Comparison of ENCODE assay signal across 13 cellular contexts in the genomic region with DNA sequence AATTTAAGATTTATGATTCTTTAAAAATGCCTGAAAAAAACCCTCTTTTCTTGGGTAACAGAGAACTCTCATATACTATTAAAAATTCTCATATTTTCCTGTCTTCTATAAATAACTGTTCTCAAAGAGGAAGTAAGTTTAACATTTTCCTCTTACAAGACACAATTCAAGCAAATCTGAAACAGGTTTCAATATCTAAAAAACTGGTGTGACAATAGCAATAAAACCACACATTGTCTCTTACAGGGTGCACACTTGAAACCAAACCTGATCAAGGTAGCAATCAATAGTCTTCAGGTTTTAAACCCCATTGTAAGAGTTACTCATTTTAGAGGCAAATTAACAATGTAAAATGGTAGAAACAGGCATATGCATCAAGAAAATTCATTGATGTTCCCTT. TPM values are rescaled to one million over a fixed set of nuclear protein-coding genes. Genes with fewer than 3 reads are reported as not detected.
DNase-seq lines count a peak whose midpoint lies in the region; ATAC-seq and TF ChIP-seq lines count a peak whose summit lies in the region.
"Had no signal": no experiment of that assay in that cellular context is flagged by ENCODE, and none has a peak within 500 bp of the region (broad histone marks: within the 10 kb centered on the region; RNA-seq: fewer than 3 reads in every experiment).

No MANE protein-coding gene starts in this region.

- TF ChIP-seq CTCF in OCI-LY3 (IDR thresholded peaks at IDR 0.05; ENCODE audit: low read depth, low read length) (no peak), colonic mucosa (IDR thresholded peaks at IDR 0.05) (no peak)

- H3K4me2 ChIP-seq in OCI-LY3 (ENCODE audit: low read length), result no peak overlapping the region

- peaks cover 7% of the 10 kb centered on the region for H3K4me1 ChIP-seq in OCI-LY3 (ENCODE audit: low read length)
- no peaks in the 10 kb centered on the region for H3K4me1 ChIP-seq in colonic mucosa
- H3K4me1 ChIP-seq: Caco-2 had no signal

- H3K27me3 ChIP-seq in OCI-LY3 (ENCODE audit: low read depth, low read length) (no peaks in the 10 kb centered on the region), colonic mucosa (no peaks in the 10 kb centered on the region)

- no peak overlapping the region for H3K4me3 ChIP-seq in OCI-LY3 (ENCODE audit: low read length)
- no peak overlapping the region for H3K4me3 ChIP-seq in colonic mucosa
- H3K4me3 ChIP-seq: thoracic aorta had no signal

- peak; percentile 55 for ATAC-seq in GM19035 (IDR thresholded peaks at IDR 0.05; ENCODE audit: unreplicated experiment)
- ATAC-seq in HG02884 (IDR thresholded peaks at IDR 0.05; ENCODE audit: unreplicated experiment), result peak; percentile 67
- no peak for ATAC-seq in effector memory CD8-positive, alpha-beta T cell (replicated peaks)

- H3K9ac ChIP-seq in OCI-LY3 (ENCODE audit: low read length) (no peak overlapping the region), colonic mucosa (ENCODE audit: low read depth in 2 of 2, low read length in 2 of 2) (no peak overlapping the region)

- H3K27me3 Mint-ChIP-seq in effector memory CD8-positive, alpha-beta T cell, result no peaks in the 10 kb centered on the region
- peaks cover 0 to 11% (median 1%) of the 10 kb centered on the region in 3 donors for H3K27me3 Mint-ChIP-seq in immature natural killer cell (ENCODE audit: low read depth in 3 of 3)

- intact Hi-C loops in colonic mucosa (cut with DNase I), result loop anchor here (10.0 kb wide), 1 partner anchor 226 kb away; no protein-coding TSS in a partner anchor

- H4K20me1 ChIP-seq in OCI-LY3 (ENCODE audit: insufficient read depth, low read length), result peaks cover 31% of the 10 kb centered on the region

- peak overlapping the region; percentile 14; the same call in 1 of the 2 replicates for H3K27ac ChIP-seq in OCI-LY3 (ENCODE audit: low read length)
- no peak overlapping the region for H3K27ac ChIP-seq in colonic mucosa
- H3K27ac ChIP-seq: thoracic aorta had no signal

- H3K27ac Mint-ChIP-seq in effector memory CD8-positive, alpha-beta T cell, result no peak overlapping the region
- peak overlapping the region in 2 of 6 donors; percentile 16 to 78 for H3K27ac Mint-ChIP-seq in immature natural killer cell

- H3K36me3 ChIP-seq in OCI-LY3 (replicated peaks; ENCODE audit: low read depth, low read length) (peaks cover 59% of the 10 kb centered on the region), colonic mucosa (peaks cover 16% of the 10 kb centered on the region)

- H3K9me3 ChIP-seq in OCI-LY3 (ENCODE audit: insufficient read depth, low read length), result no peaks in the 10 kb centered on the region
- H3K9me3 ChIP-seq in colonic mucosa, result no peaks in the 10 kb centered on the region
- H3K9me3 ChIP-seq: Caco-2, thoracic aorta had no signal

- no peaks in the 10 kb centered on the region for H3K9me3 Mint-ChIP-seq in effector memory CD8-positive, alpha-beta T cell
- no peaks in the 10 kb centered on the region for H3K9me3 Mint-ChIP-seq in immature natural killer cell

- DNase-seq in GM04504 (ENCODE audit: low read depth), result peak; percentile 3
- no peak for DNase-seq in NCI-H526 (lab: John Stamatoyannopoulos, UW)
- no peak for DNase-seq in effector memory CD8-positive, alpha-beta T cell
- no peak for DNase-seq in immature natural killer cell
- DNase-seq in colonic mucosa, result no peak
- DNase-seq: activated CD4-positive, alpha-beta T cell treated with anti-CD3 and anti-CD28 coated beads, Interleukin-2, amount 50 U/mL, for 4 hours; Caco-2; cerebellar nuclear complex; KG1 had no signal

- H2AFZ ChIP-seq in OCI-LY3 (ENCODE audit: low read depth, low read length), result no peak overlapping the region

- peaks cover 15% of the 10 kb centered on the region for H3K79me2 ChIP-seq in OCI-LY3 (ENCODE audit: low read length)

- H3K36me3 Mint-ChIP-seq in effector memory CD8-positive, alpha-beta T cell (ENCODE audit: insufficient read depth), result peaks cover 95% of the 10 kb centered on the region
- H3K36me3 Mint-ChIP-seq in immature natural killer cell, result peaks cover 7 to 43% (median 20%) of the 10 kb centered on the region in 3 donors

- no peak overlapping the region for H3K4me3 Mint-ChIP-seq in effector memory CD8-positive, alpha-beta T cell
- H3K4me3 Mint-ChIP-seq in immature natural killer cell, result no peak overlapping the region

- peaks cover 8 to 34% of the 10 kb centered on the region in 2 donors for H3K4me1 Mint-ChIP-seq in effector memory CD8-positive, alpha-beta T cell (ENCODE audit: low read depth in 2 of 2)
- H3K4me1 Mint-ChIP-seq in immature natural killer cell, result peaks cover 24 to 66% of the 10 kb centered on the region in 2 donors

RNA-seq across cellular contexts. Expression of a gene that starts 28.0 kb away (rescaled TPM):
- 10 to 100 TPM; 22.5 to 65.6 (median 37.4) TPM for polyA plus RNA-seq in immature natural killer cell
- total RNA-seq in colonic mucosa, result 100 to 1,000 TPM in 1 of 2 donors, 10 to 100 TPM in 1; 81.1 to 118 TPM

RNA-seq across cellular contexts. Expression of a gene that starts 53.9 kb away (rescaled TPM):
- 1 to 10 TPM; 3.9 to 9.0 (median 5.0) TPM for polyA plus RNA-seq in immature natural killer cell
- total RNA-seq in colonic mucosa, result 10 to 100 TPM; 12.2 to 29.3 TPM
